In the genomic region with DNA sequence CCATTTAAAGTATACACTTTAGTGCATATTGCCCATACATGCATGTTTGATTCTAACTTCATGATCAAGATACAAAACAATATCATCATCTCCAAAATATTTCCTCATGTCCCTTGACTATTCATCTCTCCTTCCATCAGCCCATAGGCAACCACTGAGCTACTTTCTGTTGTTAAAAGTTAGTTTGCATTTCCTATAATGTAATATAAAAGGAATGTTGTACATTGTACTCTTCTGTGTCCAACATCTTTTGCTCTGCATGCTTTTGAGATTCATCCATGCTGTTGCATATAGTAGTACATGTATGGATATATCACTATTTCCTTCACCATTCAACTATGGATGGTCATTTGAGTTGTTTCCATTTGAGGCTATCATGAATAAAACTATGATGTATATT, we compare ENCODE assay signal across 17 cellular contexts.
DNase-seq lines count a peak whose midpoint lies in the region; FAIRE-seq and TF ChIP-seq lines count a peak whose summit lies in the region.
"Had no signal": no experiment of that assay in that cellular context is flagged by ENCODE, and none has a peak within 500 bp of the region (broad histone marks: within the 10 kb centered on the region; RNA-seq: fewer than 3 reads in every experiment).

No MANE protein-coding gene starts in this region.

- no peaks in the 10 kb centered on the region for H3K9me3 ChIP-seq in thyroid gland
- H3K9me3 ChIP-seq in vagina, result no peaks in the 10 kb centered on the region
- H3K9me3 ChIP-seq: BE2C, HAP-1 had no signal

- FAIRE-seq in bronchial epithelial cell (lab: Jason Lieb, UNC), result no peak
- FAIRE-seq: GM12878, HTR-8/SVneo, K562 had no signal

- peaks cover 0 to 4% of the 10 kb centered on the region in 2 donors for H3K4me1 ChIP-seq in thyroid gland
- no peaks in the 10 kb centered on the region for H3K4me1 ChIP-seq in vagina
- H3K4me1 ChIP-seq: BE2C, HAP-1 had no signal

- no peaks in the 10 kb centered on the region for H3K36me3 ChIP-seq in bronchial epithelial cell (ENCODE audit: control insufficient read depth, insufficient read depth, low read length)
- H3K36me3 ChIP-seq in thyroid gland, result no peaks in the 10 kb centered on the region
- H3K36me3 ChIP-seq in vagina, result no peaks in the 10 kb centered on the region
- H3K36me3 ChIP-seq: BE2C, HAP-1 had no signal

- TF ChIP-seq CTCF in bronchial epithelial cell (IDR thresholded peaks at IDR 0.05; ENCODE audit: insufficient read depth, low read length, severe bottlenecking) (no peak), thyroid gland (IDR thresholded peaks at IDR 0.05) (no peak), vagina (IDR thresholded peaks at IDR 0.05) (no peak)

- no peak for TF ChIP-seq POLR2A in thyroid gland (IDR thresholded peaks at IDR 0.05)
- no peak for TF ChIP-seq POLR2A in vagina (IDR thresholded peaks at IDR 0.05)

- DNase-seq in ELR (ENCODE audit: low read depth) (peak; percentile 74), NCI-H226 (peak; percentile 18), bronchial epithelial cell (ENCODE audit: low read depth) (peak; percentile 57), skeletal muscle cell (ENCODE audit: low read depth) (peak; percentile 41), thyroid gland (no peak), vagina (ENCODE audit: extremely low spot score in 2 of 2) (no peak), NCI-H774 (lab: John Stamatoyannopoulos, UW) (no peak)
- DNase-seq: BE2C; CD8-positive, alpha-beta T cell; COR-L47; DND-41; GOT3; HFFc6 had no signal

- no peaks in the 10 kb centered on the region for H3K27me3 ChIP-seq in bronchial epithelial cell (ENCODE audit: control insufficient read depth, insufficient read depth, low read length)
- no peaks in the 10 kb centered on the region for H3K27me3 ChIP-seq in thyroid gland
- H3K27me3 ChIP-seq in vagina, result no peaks in the 10 kb centered on the region
- H3K27me3 ChIP-seq: BE2C had no signal

- H3K27ac ChIP-seq in thyroid gland (no peak overlapping the region), vagina (no peak overlapping the region)

- H3K4me3 ChIP-seq in bronchial epithelial cell (ENCODE audit: low read depth, low read length) (no peak overlapping the region), skeletal muscle cell (ENCODE audit: low read depth, low read length) (no peak overlapping the region), thyroid gland (replicated peaks in 1 of 3) (no peak overlapping the region), vagina (no peak overlapping the region)
- H3K4me3 ChIP-seq: GM12878, HAP-1, K562 had no signal

- intact Hi-C loops in thyroid gland (cut with DNase I) (no loop called here), vagina (cut with DNase I) (no loop called here)

Comparison
In these comparisons a context has a peak if more than half of its experiments do, and no peak if none do; other contexts are left out.
1. DNase-seq: peak in ELR (single experiment), NCI-H226 (single experiment), bronchial epithelial cell (single experiment) and skeletal muscle cell (single experiment); none in thyroid gland (0 of 2), vagina (0 of 2) and NCI-H774 (single experiment).